In the genomic region with DNA sequence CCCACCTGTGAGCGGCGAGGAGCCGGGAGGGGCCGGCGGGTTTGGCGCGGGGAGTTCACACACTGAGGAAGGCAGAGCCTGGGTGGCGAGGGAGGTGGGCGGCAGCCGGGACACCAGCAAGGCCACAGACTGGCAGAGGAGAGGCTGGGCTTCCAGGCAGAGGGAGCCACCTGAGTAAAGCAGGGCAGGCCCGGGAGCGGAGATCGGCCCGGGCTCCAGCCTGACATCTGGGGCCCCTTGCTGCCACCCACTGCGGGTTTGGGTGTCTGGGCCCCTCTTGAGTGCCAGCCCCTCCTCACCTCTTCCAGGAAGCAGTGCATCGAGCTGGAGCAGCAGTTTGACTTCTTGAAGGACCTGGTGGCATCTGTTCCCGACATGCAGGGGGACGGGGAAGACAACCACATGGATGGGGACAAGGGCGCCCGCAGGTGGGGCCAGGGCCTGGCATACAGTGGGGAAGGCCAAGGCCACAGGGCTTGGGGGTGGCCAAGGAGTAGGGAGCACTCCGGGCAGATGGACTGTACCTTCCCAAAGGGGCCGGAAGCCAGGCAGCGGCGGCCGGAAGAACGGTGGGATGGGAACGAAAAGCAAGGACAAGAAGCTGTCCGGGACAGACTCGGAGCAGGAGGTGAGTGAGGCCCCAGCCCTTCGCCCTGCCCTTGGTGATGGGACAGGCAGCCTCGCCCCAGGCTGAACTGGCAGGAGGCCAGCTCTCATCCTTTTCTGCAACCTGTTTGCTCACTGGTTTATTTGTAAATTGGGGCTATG, we compare ENCODE assay signal across 8 cellular contexts. TPM values are rescaled to one million over a fixed set of nuclear protein-coding genes. Genes with fewer than 3 reads are reported as not detected.
DNase-seq lines count a peak whose midpoint lies in the region; ATAC-seq and TF ChIP-seq lines count a peak whose summit lies in the region.

No MANE protein-coding gene starts in this region.

- POLR2A ChIA-PET in AG04449 (lab: Yijun Ruan, JAX), result interaction anchor here (0.9 to 7.1 kb wide), 2 partner anchors 21 to 30 kb away, joined by 3 to 127 read pairs; a partner anchor contains a TSS

- H3K4me3 Mint-ChIP-seq in activated T-helper 17 cell treated with anti-CD3 and anti-CD28 coated beads, Interleukin-2, amount 50 U/mL, for 72 hours, result peak overlapping the region; percentile 86
- H3K4me3 Mint-ChIP-seq in immature natural killer cell, result peak overlapping the region; percentile 88 to 95 (median 89)
- peak overlapping the region; percentile 88 to 98 for H3K4me3 Mint-ChIP-seq in stimulated activated naive CD8-positive, alpha-beta T cell treated with anti-CD3 and anti-CD28 coated beads, Interleukin-15, amount 100 ng/mL, for 72 hours

- no peaks in the 10 kb centered on the region for H3K27me3 Mint-ChIP-seq in activated T-helper 17 cell treated with anti-CD3 and anti-CD28 coated beads, Interleukin-2, amount 50 U/mL, for 72 hours
- peaks cover 2 to 15% (median 8%) of the 10 kb centered on the region in 3 donors for H3K27me3 Mint-ChIP-seq in immature natural killer cell (ENCODE audit: low read depth in 3 of 3)
- no peaks in the 10 kb centered on the region for H3K27me3 Mint-ChIP-seq in stimulated activated naive CD8-positive, alpha-beta T cell treated with anti-CD3 and anti-CD28 coated beads, Interleukin-15, amount 100 ng/mL, for 72 hours

- no peak for TF ChIP-seq CTCF in AG04449 (IDR thresholded peaks at IDR 0.05; ENCODE audit: insufficient read depth, low read length, missing control alignments)

- no peaks in the 10 kb centered on the region for H3K27me3 ChIP-seq in HAP-1 (ENCODE audit: low read depth)

- peaks cover 3% of the 10 kb centered on the region for H3K4me1 ChIP-seq in HAP-1

- in situ Hi-C loops in HAP-1 (cut with MboI; ENCODE audit: low sequenced_read_pairs), result no loop called here

- H3K36me3 ChIP-seq in HAP-1 (replicated peaks), result peaks cover 15% of the 10 kb centered on the region

- no peaks in the 10 kb centered on the region for H3K9me3 Mint-ChIP-seq in activated T-helper 17 cell treated with anti-CD3 and anti-CD28 coated beads, Interleukin-2, amount 50 U/mL, for 72 hours
- peaks cover 0 to 1% (median 0%) of the 10 kb centered on the region in 6 donors for H3K9me3 Mint-ChIP-seq in immature natural killer cell
- H3K9me3 Mint-ChIP-seq in stimulated activated naive CD8-positive, alpha-beta T cell treated with anti-CD3 and anti-CD28 coated beads, Interleukin-15, amount 100 ng/mL, for 72 hours, result no peaks in the 10 kb centered on the region

- no peak for DNase-seq in AG04449 (ENCODE audit: low read depth, low spot score)
- no peak for DNase-seq in HAP-1 (ENCODE audit: low spot score in 2 of 2)
- no peak for DNase-seq in immature natural killer cell
- no peak for DNase-seq in stimulated activated naive CD8-positive, alpha-beta T cell treated with anti-CD3 and anti-CD28 coated beads, Interleukin-15, amount 100 ng/mL, for 72 hours
- DNase-seq in KG1 (lab: John Stamatoyannopoulos, UW), result no peak
- no peak for DNase-seq in NAMALWA (ENCODE audit: low spot score)

- CTCF ChIA-PET in AG04449 (lab: Yijun Ruan, JAX), result interaction anchor here (0.9 to 4.4 kb wide), 4 partner anchors 12 to 36 kb away, joined by 3 to 28 read pairs (median 6); a partner anchor contains a TSS

- peaks cover 41% of the 10 kb centered on the region for H3K36me3 Mint-ChIP-seq in activated T-helper 17 cell treated with anti-CD3 and anti-CD28 coated beads, Interleukin-2, amount 50 U/mL, for 72 hours (ENCODE audit: low read depth)
- H3K36me3 Mint-ChIP-seq in immature natural killer cell, result peaks cover 8 to 15% (median 14%) of the 10 kb centered on the region in 3 donors

- peak overlapping the region; percentile 82 for H3K27ac Mint-ChIP-seq in activated T-helper 17 cell treated with anti-CD3 and anti-CD28 coated beads, Interleukin-2, amount 50 U/mL, for 72 hours
- H3K27ac Mint-ChIP-seq in immature natural killer cell, result peak overlapping the region; percentile 75 to 93 (median 86)
- peak overlapping the region; percentile 83 to 97 for H3K27ac Mint-ChIP-seq in stimulated activated naive CD8-positive, alpha-beta T cell treated with anti-CD3 and anti-CD28 coated beads, Interleukin-15, amount 100 ng/mL, for 72 hours

- no peaks in the 10 kb centered on the region for H3K9me3 ChIP-seq in HAP-1

- peak; percentile 3 for ATAC-seq in activated T-helper 17 cell treated with anti-CD3 and anti-CD28 coated beads, Interleukin-2, amount 50 U/mL, for 72 hours (replicated peaks)
- ATAC-seq in stimulated activated naive CD8-positive, alpha-beta T cell treated with anti-CD3 and anti-CD28 coated beads, Interleukin-15, amount 100 ng/mL, for 72 hours, result peak; percentile 29
- no peak for ATAC-seq in HG03135 (IDR thresholded peaks at IDR 0.05; ENCODE audit: unreplicated experiment)

- peaks cover 7% of the 10 kb centered on the region for H3K4me1 Mint-ChIP-seq in activated T-helper 17 cell treated with anti-CD3 and anti-CD28 coated beads, Interleukin-2, amount 50 U/mL, for 72 hours
- peaks cover 33 to 43% of the 10 kb centered on the region in 2 donors for H3K4me1 Mint-ChIP-seq in immature natural killer cell
- peaks cover 48% of the 10 kb centered on the region for H3K4me1 Mint-ChIP-seq in stimulated activated naive CD8-positive, alpha-beta T cell treated with anti-CD3 and anti-CD28 coated beads, Interleukin-15, amount 100 ng/mL, for 72 hours

- H3K4me3 ChIP-seq in AG04449 (ENCODE audit: low read depth, low read length) (peak overlapping the region; percentile 83), HAP-1 (peak overlapping the region; percentile 64)

RNA-seq across cellular contexts. Expression of a gene that starts 1.0 kb away (rescaled TPM):
- total RNA-seq in activated T-helper 17 cell treated with anti-CD3 and anti-CD28 coated beads, Interleukin-2, amount 50 U/mL, for 72 hours, result 10 to 100 TPM; 85.3 to 94.5 TPM
- 100 to 1,000 TPM; 135 to 234 (median 182) TPM for polyA plus RNA-seq in immature natural killer cell

RNA-seq across cellular contexts. Expression of a gene that starts 1.4 kb away (rescaled TPM):
- 10 to 100 TPM; 20.9 to 30.1 TPM for total RNA-seq in activated T-helper 17 cell treated with anti-CD3 and anti-CD28 coated beads, Interleukin-2, amount 50 U/mL, for 72 hours
- 10 to 100 TPM; 45.7 to 84.5 (median 60.4) TPM for polyA plus RNA-seq in immature natural killer cell

RNA-seq across cellular contexts. Expression of a gene that starts 20.0 kb away (rescaled TPM):
- total RNA-seq in activated T-helper 17 cell treated with anti-CD3 and anti-CD28 coated beads, Interleukin-2, amount 50 U/mL, for 72 hours, result 10 to 100 TPM; 18.7 to 24.8 TPM
- polyA plus RNA-seq in immature natural killer cell, result under 1 TPM; 0.13 to 0.30 (median 0.17) TPM

RNA-seq across cellular contexts. Expression of a gene that starts 25.1 kb away (rescaled TPM):
- not detected for total RNA-seq in activated T-helper 17 cell treated with anti-CD3 and anti-CD28 coated beads, Interleukin-2, amount 50 U/mL, for 72 hours
- not detected for polyA plus RNA-seq in immature natural killer cell

RNA-seq across cellular contexts. Expression of a gene that starts 29.7 kb away (rescaled TPM):
- total RNA-seq in activated T-helper 17 cell treated with anti-CD3 and anti-CD28 coated beads, Interleukin-2, amount 50 U/mL, for 72 hours, result 10 to 100 TPM; 21.0 to 37.2 TPM
- polyA plus RNA-seq in immature natural killer cell, result 100 to 1,000 TPM in 2 of 3 donors, 10 to 100 TPM in 1; 62.9 to 159 (median 142) TPM
